1 cellular context compared by ENCODE assay signal in the genomic region with DNA sequence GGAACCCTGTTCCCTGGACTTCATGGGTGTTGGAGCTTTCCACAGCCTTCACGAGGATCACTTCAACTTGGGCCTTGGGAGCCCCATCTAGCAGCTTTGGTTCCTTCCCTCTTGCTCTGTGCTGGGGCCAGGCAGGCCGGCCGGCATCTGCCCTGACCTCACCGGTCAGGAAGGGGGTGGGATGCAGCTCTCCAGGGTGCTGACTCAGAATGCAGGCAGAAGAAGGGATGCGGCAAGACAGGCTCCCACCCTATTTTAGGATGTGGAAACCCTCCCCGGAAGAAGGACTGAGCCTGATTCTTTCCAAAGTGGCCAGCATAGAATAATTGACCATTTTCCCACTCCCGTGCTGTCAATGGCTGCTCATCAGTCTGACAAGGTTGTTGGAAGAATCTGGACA.
TF ChIP-seq lines count a peak whose summit lies in the region.

No MANE protein-coding gene starts in this region.

TF ChIP-seq in GM12878, 131 proteins besides CTCF, POLR2A, EP300 and RAD21 (continued from another document):
- TF ChIP-seq, protein P1, sequence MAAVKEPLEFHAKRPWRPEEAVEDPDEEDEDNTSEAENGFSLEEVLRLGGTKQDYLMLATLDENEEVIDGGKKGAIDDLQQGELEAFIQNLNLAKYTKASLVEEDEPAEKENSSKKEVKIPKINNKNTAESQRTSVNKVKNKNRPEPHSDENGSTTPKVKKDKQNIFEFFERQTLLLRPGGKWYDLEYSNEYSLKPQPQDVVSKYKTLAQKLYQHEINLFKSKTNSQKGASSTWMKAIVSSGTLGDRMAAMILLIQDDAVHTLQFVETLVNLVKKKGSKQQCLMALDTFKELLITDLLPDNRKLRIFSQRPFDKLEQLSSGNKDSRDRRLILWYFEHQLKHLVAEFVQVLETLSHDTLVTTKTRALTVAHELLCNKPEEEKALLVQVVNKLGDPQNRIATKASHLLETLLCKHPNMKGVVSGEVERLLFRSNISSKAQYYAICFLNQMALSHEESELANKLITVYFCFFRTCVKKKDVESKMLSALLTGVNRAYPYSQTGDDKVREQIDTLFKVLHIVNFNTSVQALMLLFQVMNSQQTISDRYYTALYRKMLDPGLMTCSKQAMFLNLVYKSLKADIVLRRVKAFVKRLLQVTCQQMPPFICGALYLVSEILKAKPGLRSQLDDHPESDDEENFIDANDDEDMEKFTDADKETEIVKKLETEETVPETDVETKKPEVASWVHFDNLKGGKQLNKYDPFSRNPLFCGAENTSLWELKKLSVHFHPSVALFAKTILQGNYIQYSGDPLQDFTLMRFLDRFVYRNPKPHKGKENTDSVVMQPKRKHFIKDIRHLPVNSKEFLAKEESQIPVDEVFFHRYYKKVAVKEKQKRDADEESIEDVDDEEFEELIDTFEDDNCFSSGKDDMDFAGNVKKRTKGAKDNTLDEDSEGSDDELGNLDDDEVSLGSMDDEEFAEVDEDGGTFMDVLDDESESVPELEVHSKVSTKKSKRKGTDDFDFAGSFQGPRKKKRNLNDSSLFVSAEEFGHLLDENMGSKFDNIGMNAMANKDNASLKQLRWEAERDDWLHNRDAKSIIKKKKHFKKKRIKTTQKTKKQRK (IDR thresholded peaks at IDR 0.05; ENCODE audit: low read depth, low read length) = no peak
- no peak for TF ChIP-seq HDGF (IDR thresholded peaks at IDR 0.05)
- TF ChIP-seq MXI1 (IDR thresholded peaks at IDR 0.05; ENCODE audit: low read depth, low read length) = no peak
TF ChIP-seq in GM12878: peak in this region for 1.
